In genomic region chr11:13831707-13832106, GRCh38 we compare ENCODE assay signal across 1 cellular context.
TF ChIP-seq lines count a peak whose summit lies in the region.

No MANE protein-coding gene starts in this region.

TF ChIP-seq in SK-N-SH, 30 proteins besides CTCF, POLR2A, EP300 and RAD21 (continued from another document):
- TF ChIP-seq PBX3 (IDR thresholded peaks at IDR 0.05), result no peak
- TF ChIP-seq TEAD4 (IDR thresholded peaks at IDR 0.05; ENCODE audit: borderline replicate concordance, insufficient read depth), result no peak
- no peak for TF ChIP-seq RFX5 (IDR thresholded peaks at IDR 0.05; ENCODE audit: low read length)
- TF ChIP-seq TAF1 (IDR thresholded peaks at IDR 0.05; ENCODE audit: borderline replicate concordance, low read depth, low read length), result no peak
- no peak for TF ChIP-seq MXI1 (IDR thresholded peaks at IDR 0.05; ENCODE audit: low read depth, low read length)
- no peak for TF ChIP-seq ELF1 (IDR thresholded peaks at IDR 0.05)
- TF ChIP-seq YY1 (IDR thresholded peaks at IDR 0.05; ENCODE audit: low read depth), result no peak
- TF ChIP-seq JUND (IDR thresholded peaks at IDR 0.05), result no peak
- no peak for TF ChIP-seq GATA2 (CRISPR knock-in tag; IDR thresholded peaks at IDR 0.05)
